In genomic region chr13:108609353-108609752, GRCh38 we compare ENCODE assay signal across 10 cellular contexts. TPM values are rescaled to one million over a fixed set of nuclear protein-coding genes. Genes with fewer than 3 reads are reported as not detected.
DNase-seq lines count a peak whose midpoint lies in the region; ATAC-seq, FAIRE-seq and TF ChIP-seq lines count a peak whose summit lies in the region.
"Had no signal": no experiment of that assay in that cellular context is flagged by ENCODE, and none has a peak within 500 bp of the region (broad histone marks: within the 10 kb centered on the region; RNA-seq: fewer than 3 reads in every experiment).

No MANE protein-coding gene starts in this region.

- peak; percentile 42 for TF ChIP-seq CTCF in BJ (IDR thresholded peaks at IDR 0.05; ENCODE audit: insufficient read depth, low read depth, low read length)
- TF ChIP-seq CTCF in WERI-Rb-1 (IDR thresholded peaks at IDR 0.05; ENCODE audit: low read depth, low read length) = peak; percentile 67
- TF ChIP-seq CTCF in kidney (IDR thresholded peaks at IDR 0.05; ENCODE audit: borderline replicate concordance, extremely low read depth, insufficient read depth) = peak; percentile 10
- peak in 2 of 6 experiments; percentile 10 to 27 for TF ChIP-seq CTCF in thyroid gland (IDR thresholded peaks at IDR 0.05)

- WGBS in thyroid gland, 2 donors = 71 to 75% methylated on average over 7 of the region's 7 CpGs

- H3K27ac ChIP-seq in WERI-Rb-1 (no peak overlapping the region), kidney (ENCODE audit: low read depth in 2 of 2, low read length in 2 of 2) (no peak overlapping the region), thyroid gland (no peak overlapping the region)

- intact Hi-C loops in kidney (cut with DNase I) = no loop called here
- intact Hi-C loops in thyroid gland (cut with DNase I) = no loop called here

- CTCF ChIA-PET in BJ (lab: Yijun Ruan, JAX) = interaction anchor here (0.6 to 2.9 kb wide), 4 partner anchors 9 to 778 kb away, joined by 3 to 27 read pairs (median 8); no protein-coding TSS in a partner anchor

- ATAC-seq in HG03159 (IDR thresholded peaks at IDR 0.05; ENCODE audit: unreplicated experiment) (peak; percentile 67), GM18505 (IDR thresholded peaks at IDR 0.05; ENCODE audit: unreplicated experiment) (no peak), GM21576 (IDR thresholded peaks at IDR 0.05; ENCODE audit: unreplicated experiment) (no peak), HG03175 (IDR thresholded peaks at IDR 0.05; ENCODE audit: unreplicated experiment) (no peak)

- H3K9me3 ChIP-seq in WERI-Rb-1 (ENCODE audit: severe bottlenecking) (peaks cover 13% of the 10 kb centered on the region), kidney (ENCODE audit: control insufficient read depth in 1 of 2, low read length in 2 of 2) (peaks cover 0 to 16% of the 10 kb centered on the region in 2 donors), thyroid gland (no peaks in the 10 kb centered on the region)

- DNase-seq in BJ (ENCODE audit: low read depth) (peak; percentile 4), WERI-Rb-1 (no peak), kidney (no peak), thyroid gland (no peak)

- H3K36me3 ChIP-seq in BJ (ENCODE audit: control insufficient read depth, insufficient read depth, low read length) (no peaks in the 10 kb centered on the region), WERI-Rb-1 (no peaks in the 10 kb centered on the region), kidney (ENCODE audit: control insufficient read depth in 1 of 2, insufficient read depth in 2 of 2, low read length in 2 of 2) (no peaks in the 10 kb centered on the region), thyroid gland (no peaks in the 10 kb centered on the region)

- no peak for TF ChIP-seq POLR2A in thyroid gland (IDR thresholded peaks at IDR 0.05)
- TF ChIP-seq POLR2A in GM18505 (IDR thresholded peaks at IDR 0.05; ENCODE audit: borderline replicate concordance, extremely low read depth, insufficient read depth, insufficient read length) = no peak

- H3K9ac ChIP-seq in kidney (ENCODE audit: low read length in 2 of 2) = no peak overlapping the region

- H3K4me3 ChIP-seq in BJ (ENCODE audit: low read depth, low read length) = no peak overlapping the region
- H3K4me3 ChIP-seq in WERI-Rb-1 (ENCODE audit: low read depth, low read length) = no peak overlapping the region
- no peak overlapping the region for H3K4me3 ChIP-seq in kidney (ENCODE audit: low read length in 2 of 2)
- H3K4me3 ChIP-seq in thyroid gland (replicated peaks in 1 of 3) = no peak overlapping the region

- POLR2A ChIA-PET in BJ (lab: Charles Lee) = no interaction called here

- H3K4me1 ChIP-seq in kidney (ENCODE audit: control insufficient read depth in 1 of 2, insufficient read depth in 1 of 2, low read depth in 1 of 2, low read length in 2 of 2) (no peaks in the 10 kb centered on the region), thyroid gland (no peaks in the 10 kb centered on the region)

- no peak for FAIRE-seq in kidney (lab: Jason Lieb, UNC)
- FAIRE-seq: GM18507, keratinocyte had no signal

- no peaks in the 10 kb centered on the region for H3K27me3 ChIP-seq in BJ (ENCODE audit: control insufficient read depth, insufficient read depth, low read length)
- peaks cover 17% of the 10 kb centered on the region for H3K27me3 ChIP-seq in WERI-Rb-1 (ENCODE audit: insufficient read depth, low read depth, severe bottlenecking)
- no peaks in the 10 kb centered on the region for H3K27me3 ChIP-seq in thyroid gland

RNA-seq across cellular contexts. Expression of gene MYO16, which starts 20.1 kb away (rescaled TPM):
- polyA plus RNA-seq in BJ (2011; rRNA removed) (0.04 TPM in 1 of 2 replicates, not detected in the other), kidney (ENCODE audit: insufficient read depth, low read depth, low replicate concordance) (0.43 TPM)
- not detected in 2 replicates for polyA minus RNA-seq in BJ (2011; rRNA and poly(A)+ RNA removed)
- total RNA-seq in kidney (0.22 TPM), thyroid gland (under 1 TPM in 3 of 4 donors, not detected in 1; 0.10 to 0.13 (median 0.13) TPM)
